9 cellular contexts compared by ENCODE assay signal in genomic region chr1:198671136-198671535, GRCh38. TPM values are rescaled to one million over a fixed set of nuclear protein-coding genes. Genes with fewer than 3 reads are reported as not detected.
DNase-seq lines count a peak whose midpoint lies in the region; ATAC-seq and TF ChIP-seq lines count a peak whose summit lies in the region.
"Had no signal": no experiment of that assay in that cellular context is flagged by ENCODE, and none has a peak within 500 bp of the region (broad histone marks: within the 10 kb centered on the region; RNA-seq: fewer than 3 reads in every experiment).

No MANE protein-coding gene starts in this region.

- no peak for TF ChIP-seq CTCF in MCF 10A (IDR thresholded peaks at IDR 0.05; ENCODE audit: unreplicated experiment)
- TF ChIP-seq CTCF in mammary epithelial cell (conservative IDR thresholded peaks at IDR 0.05 in 1 of 2, IDR thresholded peaks at IDR 0.05 in 1 of 2; ENCODE audit: extremely low read depth in 1 of 2, insufficient read depth in 1 of 2, low read depth in 1 of 2, low read length in 2 of 2): no peak
- no peak for TF ChIP-seq CTCF in GM13976 (IDR thresholded peaks at IDR 0.05; ENCODE audit: borderline replicate concordance, control extremely low read depth, extremely low read depth, insufficient read depth, missing control alignments)
- TF ChIP-seq CTCF in dorsolateral prefrontal cortex (IDR thresholded peaks at IDR 0.05 in 54 of 56, conservative IDR thresholded peaks at IDR 0.05 in 2 of 56; ENCODE audit: low read depth in 1 of 56, partially characterized antibody in 56 of 56): no peak
- no peak for TF ChIP-seq CTCF in ovary (IDR thresholded peaks at IDR 0.05)

- ATAC-seq in HG03439 (IDR thresholded peaks at IDR 0.05; ENCODE audit: unreplicated experiment): peak; percentile 30

- peaks cover 6% of the 10 kb centered on the region for H3K36me3 Mint-ChIP-seq in MCF 10A (ENCODE audit: insufficient read depth, unreplicated experiment)
- H3K36me3 Mint-ChIP-seq in activated CD4-positive, alpha-beta memory T cell treated with anti-CD3 and anti-CD28 coated beads for 36 hours: peaks cover 59% of the 10 kb centered on the region

- H3K27ac Mint-ChIP-seq in MCF 10A (ENCODE audit: low read depth, unreplicated experiment): peak overlapping the region; percentile 0
- H3K27ac Mint-ChIP-seq in activated CD4-positive, alpha-beta memory T cell treated with anti-CD3 and anti-CD28 coated beads for 36 hours: peak overlapping the region; percentile 85

- H3K27ac ChIP-seq in mammary epithelial cell (ENCODE audit: insufficient read depth, low read depth, low read length): no peak overlapping the region
- no peak overlapping the region for H3K27ac ChIP-seq in dorsolateral prefrontal cortex
- H3K27ac ChIP-seq in ovary: no peak overlapping the region

- H3K79me2 ChIP-seq in mammary epithelial cell (ENCODE audit: insufficient read depth, low read length): no peaks in the 10 kb centered on the region

- H3K9me3 ChIP-seq in mammary epithelial cell (replicated peaks; ENCODE audit: insufficient read depth, low read length) (no peaks in the 10 kb centered on the region), ovary (no peaks in the 10 kb centered on the region)

- H3K36me3 ChIP-seq in mammary epithelial cell (ENCODE audit: insufficient read depth, low read length) (no peaks in the 10 kb centered on the region), ovary (no peaks in the 10 kb centered on the region)

- POLR2A ChIA-PET in MCF 10A (lab: Yijun Ruan, JAX): interaction anchor here (0.6 to 6.8 kb wide), 5 partner anchors 10 to 831 kb away, joined by 3 to 43 read pairs (median 5); no protein-coding TSS in a partner anchor
- POLR2A ChIA-PET in activated CD4-positive, alpha-beta memory T cell treated with anti-CD3 and anti-CD28 coated beads for 36 hours (lab: Charles Lee): interaction anchor here (0.8 to 5.0 kb wide), 5 partner anchors 8 to 152 kb away, joined by 3 to 21 read pairs (median 4); no protein-coding TSS in a partner anchor

- no peak overlapping the region for H2AFZ ChIP-seq in mammary epithelial cell (ENCODE audit: low read depth, low read length)

- peaks cover 49% of the 10 kb centered on the region for H3K4me1 Mint-ChIP-seq in MCF 10A (ENCODE audit: insufficient read depth, unreplicated experiment)
- H3K4me1 Mint-ChIP-seq in activated CD4-positive, alpha-beta memory T cell treated with anti-CD3 and anti-CD28 coated beads for 36 hours (ENCODE audit: low read depth): peaks cover 89% of the 10 kb centered on the region

- no peak for TF ChIP-seq POLR2A in ovary (IDR thresholded peaks at IDR 0.05)

- 100% methylated on average over 1 of the region's 1 CpG for WGBS in mammary epithelial cell (ENCODE audit: low coverage, missing lambda C conversion rate)
- WGBS in ovary, 3 donors: 80 to 85% (median 80%) methylated on average over 1 of the region's 1 CpG

- H3K27me3 Mint-ChIP-seq in MCF 10A (ENCODE audit: insufficient read depth, unreplicated experiment): no peaks in the 10 kb centered on the region
- no peaks in the 10 kb centered on the region for H3K27me3 Mint-ChIP-seq in activated CD4-positive, alpha-beta memory T cell treated with anti-CD3 and anti-CD28 coated beads for 36 hours

- no peak for TF ChIP-seq EP300 in ovary (IDR thresholded peaks at IDR 0.05)

- no peak overlapping the region for H3K4me2 ChIP-seq in mammary epithelial cell (ENCODE audit: insufficient read depth, low read depth, low read length)

- H4K20me1 ChIP-seq in mammary epithelial cell (ENCODE audit: insufficient read depth, low read length): no peaks in the 10 kb centered on the region

- BruUV-seq in MCF 10A (replicated peaks; lab: Mats Ljungman, UMichigan) (no TSS peak), mammary epithelial cell (replicated peaks; lab: Mats Ljungman, UMichigan) (no TSS peak)

- DNase-seq in MCF 10A (ENCODE audit: unreplicated experiment) (no peak), mammary epithelial cell (no peak), GM13976 (ENCODE audit: low spot score) (no peak), dorsolateral prefrontal cortex (no peak), medulla oblongata (ENCODE audit: extremely low spot score) (no peak), ovary (no peak)
- no peak for DNase-seq in activated CD4-positive, alpha-beta memory T cell treated with anti-CD3 and anti-CD28 coated beads for 36 hours
- DNase-seq: COR-L47 had no signal

- no peak overlapping the region for H3K9ac ChIP-seq in mammary epithelial cell (ENCODE audit: insufficient read depth, low read length)

- in situ Hi-C loops in mammary epithelial cell (cut with MboI; ENCODE audit: low sequenced_read_pairs in 2 of 2): no loop called here
- in situ Hi-C loops in GM13976 (cut with MboI; ENCODE audit: low sequenced_read_pairs, unreplicated experiment): no loop called here

- no peak overlapping the region for H3K4me3 ChIP-seq in mammary epithelial cell (replicated peaks in 1 of 3; ENCODE audit: insufficient read depth in 1 of 3, low read depth in 2 of 3, low read length in 3 of 3)
- no peak overlapping the region for H3K4me3 ChIP-seq in dorsolateral prefrontal cortex
- H3K4me3 ChIP-seq in ovary: no peak overlapping the region

- no peak overlapping the region for H3K4me3 Mint-ChIP-seq in MCF 10A (ENCODE audit: unreplicated experiment)
- peak overlapping the region; percentile 11 for H3K4me3 Mint-ChIP-seq in activated CD4-positive, alpha-beta memory T cell treated with anti-CD3 and anti-CD28 coated beads for 36 hours

- dilution Hi-C loops in mammary epithelial cell (cut with HindIII; ENCODE audit: low sequenced_read_pairs): no loop called here

- CTCF ChIA-PET in MCF 10A (lab: Yijun Ruan, JAX): interaction anchor here (0.6 to 1.1 kb wide), 3 partner anchors 15 to 93 kb away, joined by 3 to 6 read pairs (median 4); no protein-coding TSS in a partner anchor
- CTCF ChIA-PET in mammary epithelial cell (lab: Charles Lee; ENCODE audit: low non-redundant PET): no interaction called here
- CTCF ChIA-PET in activated CD4-positive, alpha-beta memory T cell treated with anti-CD3 and anti-CD28 coated beads for 36 hours (lab: Charles Lee): interaction anchor here (1.1 kb wide), 1 partner anchor 27 kb away, joined by 3 read pairs; no protein-coding TSS in a partner anchor

- H3K9me3 Mint-ChIP-seq in MCF 10A (ENCODE audit: unreplicated experiment): peaks cover 23% of the 10 kb centered on the region
- H3K9me3 Mint-ChIP-seq in activated CD4-positive, alpha-beta memory T cell treated with anti-CD3 and anti-CD28 coated beads for 36 hours: no peaks in the 10 kb centered on the region

- H3K27me3 ChIP-seq in mammary epithelial cell (ENCODE audit: insufficient read depth, low read length) (no peaks in the 10 kb centered on the region), dorsolateral prefrontal cortex (no peaks in the 10 kb centered on the region), ovary (no peaks in the 10 kb centered on the region)

- intact Hi-C loops in MCF 10A (cut with micrococcal nuclease) (no loop called here), mammary epithelial cell (cut with micrococcal nuclease) (no loop called here), dorsolateral prefrontal cortex (cut with DNase I) (no loop called here), ovary (cut with DNase I) (no loop called here)
- intact Hi-C loops in activated CD4-positive, alpha-beta memory T cell treated with anti-CD3 and anti-CD28 coated beads for 36 hours (cut with micrococcal nuclease): no loop called here

- H3K4me1 ChIP-seq in mammary epithelial cell (ENCODE audit: insufficient read depth, low read length): peaks cover 28% of the 10 kb centered on the region
- no peaks in the 10 kb centered on the region for H3K4me1 ChIP-seq in ovary (ENCODE audit: insufficient read depth)

RNA-seq across cellular contexts. Expression of gene PTPRC, which starts 32.3 kb away (rescaled TPM):
- total RNA-seq in MCF 10A (2022) (not detected in 2 replicates), mammary epithelial cell (under 1 TPM in 1 of 2 donors, not detected in 1; under 0.01 TPM), dorsolateral prefrontal cortex (10 to 100 TPM in 77 of 120 experiments, 1 to 10 TPM in 43; 4.0 to 38.3 (median 11.6) TPM), ovary (10 to 100 TPM in 1 of 7 donors, 1 to 10 TPM in 6; 4.5 to 17.5 (median 6.9) TPM)
- polyA plus RNA-seq in mammary epithelial cell (not detected), ovary (10 to 100 TPM in 1 of 2 donors, 1 to 10 TPM in 1; 1.9 to 16.4 TPM)
- polyA minus RNA-seq in mammary epithelial cell: not detected
- total RNA-seq in activated CD4-positive, alpha-beta memory T cell treated with anti-CD3 and anti-CD28 coated beads for 36 hours: 100 to 1,000 TPM; 495 to 503 TPM

Comparison
In these comparisons a context has a peak if more than half of its experiments do, and no peak if none do; other contexts are left out.
1. RNA of gene PTPRC, which starts 32.3 kb away (total RNA-seq): 495 to 503 TPM in activated CD4-positive, alpha-beta memory T cell treated with anti-CD3 and anti-CD28 coated beads for 36 hours; 4.0 to 38.3 TPM in dorsolateral prefrontal cortex, 4.5 to 17.5 TPM in ovary, under 0.01 TPM in mammary epithelial cell and not detected in MCF 10A; every median in the first group is over 10 times any median in the second.